In genomic region chr10:30438016-30438850, GRCh38 we compare ENCODE assay signal across 1 cellular context.
TF ChIP-seq lines count a peak whose summit lies in the region.

No MANE protein-coding gene starts in this region.

TF ChIP-seq in HepG2, 621 proteins besides CTCF, POLR2A, EP300 and RAD21 (continued from another document and continues in another):
- TF ChIP-seq HMGXB4 (CRISPR knock-in tag; IDR thresholded peaks at IDR 0.05; ENCODE audit: borderline replicate concordance in 1 of 2, low read depth in 1 of 2) = peak in 1 of 2 experiments; percentile 39; a peak in 1 of 4 replicates
- TF ChIP-seq, protein P1, sequence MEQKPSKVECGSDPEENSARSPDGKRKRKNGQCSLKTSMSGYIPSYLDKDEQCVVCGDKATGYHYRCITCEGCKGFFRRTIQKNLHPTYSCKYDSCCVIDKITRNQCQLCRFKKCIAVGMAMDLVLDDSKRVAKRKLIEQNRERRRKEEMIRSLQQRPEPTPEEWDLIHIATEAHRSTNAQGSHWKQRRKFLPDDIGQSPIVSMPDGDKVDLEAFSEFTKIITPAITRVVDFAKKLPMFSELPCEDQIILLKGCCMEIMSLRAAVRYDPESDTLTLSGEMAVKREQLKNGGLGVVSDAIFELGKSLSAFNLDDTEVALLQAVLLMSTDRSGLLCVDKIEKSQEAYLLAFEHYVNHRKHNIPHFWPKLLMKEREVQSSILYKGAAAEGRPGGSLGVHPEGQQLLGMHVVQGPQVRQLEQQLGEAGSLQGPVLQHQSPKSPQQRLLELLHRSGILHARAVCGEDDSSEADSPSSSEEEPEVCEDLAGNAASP (CRISPR knock-in tag; IDR thresholded peaks at IDR 0.05; ENCODE audit: borderline replicate concordance) = peak; percentile 95
- TF ChIP-seq ZNF446 (CRISPR knock-in tag; IDR thresholded peaks at IDR 0.05) = no peak
- 0 out of 2 replicates have a peak, but pooled peaks have one; percentile 58 for TF ChIP-seq ZNF124 (CRISPR knock-in tag; IDR thresholded peaks at IDR 0.05)
- TF ChIP-seq, protein P2, sequence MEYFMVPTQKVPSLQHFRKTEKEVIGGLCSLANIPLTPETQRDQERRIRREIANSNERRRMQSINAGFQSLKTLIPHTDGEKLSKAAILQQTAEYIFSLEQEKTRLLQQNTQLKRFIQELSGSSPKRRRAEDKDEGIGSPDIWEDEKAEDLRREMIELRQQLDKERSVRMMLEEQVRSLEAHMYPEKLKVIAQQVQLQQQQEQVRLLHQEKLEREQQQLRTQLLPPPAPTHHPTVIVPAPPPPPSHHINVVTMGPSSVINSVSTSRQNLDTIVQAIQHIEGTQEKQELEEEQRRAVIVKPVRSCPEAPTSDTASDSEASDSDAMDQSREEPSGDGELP (IDR thresholded peaks at IDR 0.05; ENCODE audit: borderline replicate concordance, low read depth) = peak; percentile 17; the same call in 1 of the 2 replicates
- no peak for TF ChIP-seq KAT7 (CRISPR knock-in tag; IDR thresholded peaks at IDR 0.05; ENCODE audit: borderline replicate concordance)
- TF ChIP-seq, protein P3, sequence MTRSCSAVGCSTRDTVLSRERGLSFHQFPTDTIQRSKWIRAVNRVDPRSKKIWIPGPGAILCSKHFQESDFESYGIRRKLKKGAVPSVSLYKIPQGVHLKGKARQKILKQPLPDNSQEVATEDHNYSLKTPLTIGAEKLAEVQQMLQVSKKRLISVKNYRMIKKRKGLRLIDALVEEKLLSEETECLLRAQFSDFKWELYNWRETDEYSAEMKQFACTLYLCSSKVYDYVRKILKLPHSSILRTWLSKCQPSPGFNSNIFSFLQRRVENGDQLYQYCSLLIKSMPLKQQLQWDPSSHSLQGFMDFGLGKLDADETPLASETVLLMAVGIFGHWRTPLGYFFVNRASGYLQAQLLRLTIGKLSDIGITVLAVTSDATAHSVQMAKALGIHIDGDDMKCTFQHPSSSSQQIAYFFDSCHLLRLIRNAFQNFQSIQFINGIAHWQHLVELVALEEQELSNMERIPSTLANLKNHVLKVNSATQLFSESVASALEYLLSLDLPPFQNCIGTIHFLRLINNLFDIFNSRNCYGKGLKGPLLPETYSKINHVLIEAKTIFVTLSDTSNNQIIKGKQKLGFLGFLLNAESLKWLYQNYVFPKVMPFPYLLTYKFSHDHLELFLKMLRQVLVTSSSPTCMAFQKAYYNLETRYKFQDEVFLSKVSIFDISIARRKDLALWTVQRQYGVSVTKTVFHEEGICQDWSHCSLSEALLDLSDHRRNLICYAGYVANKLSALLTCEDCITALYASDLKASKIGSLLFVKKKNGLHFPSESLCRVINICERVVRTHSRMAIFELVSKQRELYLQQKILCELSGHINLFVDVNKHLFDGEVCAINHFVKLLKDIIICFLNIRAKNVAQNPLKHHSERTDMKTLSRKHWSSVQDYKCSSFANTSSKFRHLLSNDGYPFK (CRISPR knock-in tag; IDR thresholded peaks at IDR 0.05; ENCODE audit: borderline replicate concordance) = no peak
- peak; percentile 61; the same call in 1 of the 2 replicates for TF ChIP-seq ELF3 (CRISPR knock-in tag; IDR thresholded peaks at IDR 0.05)
- TF ChIP-seq MTF2 (CRISPR knock-in tag; IDR thresholded peaks at IDR 0.05; ENCODE audit: borderline replicate concordance) = 0 out of 2 replicates have a peak, but pooled peaks have one; percentile 13
- no peak for TF ChIP-seq ZNF639 (CRISPR knock-in tag; conservative IDR thresholded peaks at IDR 0.05)
- no peak for TF ChIP-seq FOXA1 (IDR thresholded peaks at IDR 0.05)
- peak; percentile 73 for TF ChIP-seq FOXA1 (CRISPR knock-in tag; IDR thresholded peaks at IDR 0.05)
- TF ChIP-seq GTF3A (CRISPR knock-in tag; conservative IDR thresholded peaks at IDR 0.05) = no peak
- TF ChIP-seq ZNF713 (CRISPR knock-in tag; IDR thresholded peaks at IDR 0.05) = no peak
- peak; percentile 79 for TF ChIP-seq PAXIP1 (CRISPR knock-in tag; conservative IDR thresholded peaks at IDR 0.05)
- peak; percentile 79 for TF ChIP-seq DPF2 (CRISPR knock-in tag; IDR thresholded peaks at IDR 0.05; ENCODE audit: borderline replicate concordance, low read depth)
- TF ChIP-seq TIGD3 (CRISPR knock-in tag; IDR thresholded peaks at IDR 0.05; ENCODE audit: borderline replicate concordance) = no peak
- TF ChIP-seq FOXO1 (CRISPR knock-in tag; IDR thresholded peaks at IDR 0.05) = peak; percentile 78
- TF ChIP-seq PAX8 (CRISPR knock-in tag; IDR thresholded peaks at IDR 0.05; ENCODE audit: borderline replicate concordance) = no peak
- no peak for TF ChIP-seq TRIM22 (IDR thresholded peaks at IDR 0.05)
- TF ChIP-seq, protein P4, sequence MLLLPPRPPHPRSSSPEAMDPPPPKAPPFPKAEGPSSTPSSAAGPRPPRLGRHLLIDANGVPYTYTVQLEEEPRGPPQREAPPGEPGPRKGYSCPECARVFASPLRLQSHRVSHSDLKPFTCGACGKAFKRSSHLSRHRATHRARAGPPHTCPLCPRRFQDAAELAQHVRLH (CRISPR knock-in tag; IDR thresholded peaks at IDR 0.05; ENCODE audit: borderline replicate concordance, low read depth) = peak; percentile 49; the same call in 1 of the 2 replicates
- TF ChIP-seq SRSF9 (IDR thresholded peaks at IDR 0.05; ENCODE audit: borderline replicate concordance, insufficient read depth, low read depth, low read length, poor library complexity, severe bottlenecking) = no peak
- peak in 1 of 2 experiments; percentile 57; a peak in 1 of 4 replicates for TF ChIP-seq NR2F1 (CRISPR knock-in tag; IDR thresholded peaks at IDR 0.05)
- TF ChIP-seq ARNT2 (CRISPR knock-in tag; IDR thresholded peaks at IDR 0.05; ENCODE audit: low read depth) = no peak; the same call in 1 of the 2 replicates
- peak; percentile 78; the same call in 1 of the 2 replicates for TF ChIP-seq GATA4 (IDR thresholded peaks at IDR 0.05; ENCODE audit: borderline replicate concordance, low read depth)
- TF ChIP-seq, protein P5, sequence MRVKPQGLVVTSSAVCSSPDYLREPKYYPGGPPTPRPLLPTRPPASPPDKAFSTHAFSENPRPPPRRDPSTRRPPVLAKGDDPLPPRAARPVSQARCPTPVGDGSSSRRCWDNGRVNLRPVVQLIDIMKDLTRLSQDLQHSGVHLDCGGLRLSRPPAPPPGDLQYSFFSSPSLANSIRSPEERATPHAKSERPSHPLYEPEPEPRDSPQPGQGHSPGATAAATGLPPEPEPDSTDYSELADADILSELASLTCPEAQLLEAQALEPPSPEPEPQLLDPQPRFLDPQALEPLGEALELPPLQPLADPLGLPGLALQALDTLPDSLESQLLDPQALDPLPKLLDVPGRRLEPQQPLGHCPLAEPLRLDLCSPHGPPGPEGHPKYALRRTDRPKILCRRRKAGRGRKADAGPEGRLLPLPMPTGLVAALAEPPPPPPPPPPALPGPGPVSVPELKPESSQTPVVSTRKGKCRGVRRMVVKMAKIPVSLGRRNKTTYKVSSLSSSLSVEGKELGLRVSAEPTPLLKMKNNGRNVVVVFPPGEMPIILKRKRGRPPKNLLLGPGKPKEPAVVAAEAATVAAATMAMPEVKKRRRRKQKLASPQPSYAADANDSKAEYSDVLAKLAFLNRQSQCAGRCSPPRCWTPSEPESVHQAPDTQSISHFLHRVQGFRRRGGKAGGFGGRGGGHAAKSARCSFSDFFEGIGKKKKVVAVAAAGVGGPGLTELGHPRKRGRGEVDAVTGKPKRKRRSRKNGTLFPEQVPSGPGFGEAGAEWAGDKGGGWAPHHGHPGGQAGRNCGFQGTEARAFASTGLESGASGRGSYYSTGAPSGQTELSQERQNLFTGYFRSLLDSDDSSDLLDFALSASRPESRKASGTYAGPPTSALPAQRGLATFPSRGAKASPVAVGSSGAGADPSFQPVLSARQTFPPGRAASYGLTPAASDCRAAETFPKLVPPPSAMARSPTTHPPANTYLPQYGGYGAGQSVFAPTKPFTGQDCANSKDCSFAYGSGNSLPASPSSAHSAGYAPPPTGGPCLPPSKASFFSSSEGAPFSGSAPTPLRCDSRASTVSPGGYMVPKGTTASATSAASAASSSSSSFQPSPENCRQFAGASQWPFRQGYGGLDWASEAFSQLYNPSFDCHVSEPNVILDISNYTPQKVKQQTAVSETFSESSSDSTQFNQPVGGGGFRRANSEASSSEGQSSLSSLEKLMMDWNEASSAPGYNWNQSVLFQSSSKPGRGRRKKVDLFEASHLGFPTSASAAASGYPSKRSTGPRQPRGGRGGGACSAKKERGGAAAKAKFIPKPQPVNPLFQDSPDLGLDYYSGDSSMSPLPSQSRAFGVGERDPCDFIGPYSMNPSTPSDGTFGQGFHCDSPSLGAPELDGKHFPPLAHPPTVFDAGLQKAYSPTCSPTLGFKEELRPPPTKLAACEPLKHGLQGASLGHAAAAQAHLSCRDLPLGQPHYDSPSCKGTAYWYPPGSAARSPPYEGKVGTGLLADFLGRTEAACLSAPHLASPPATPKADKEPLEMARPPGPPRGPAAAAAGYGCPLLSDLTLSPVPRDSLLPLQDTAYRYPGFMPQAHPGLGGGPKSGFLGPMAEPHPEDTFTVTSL (CRISPR knock-in tag; IDR thresholded peaks at IDR 0.05; ENCODE audit: borderline replicate concordance) = peak; percentile 78; the same call in 1 of the 2 replicates
- TF ChIP-seq, protein P6, sequence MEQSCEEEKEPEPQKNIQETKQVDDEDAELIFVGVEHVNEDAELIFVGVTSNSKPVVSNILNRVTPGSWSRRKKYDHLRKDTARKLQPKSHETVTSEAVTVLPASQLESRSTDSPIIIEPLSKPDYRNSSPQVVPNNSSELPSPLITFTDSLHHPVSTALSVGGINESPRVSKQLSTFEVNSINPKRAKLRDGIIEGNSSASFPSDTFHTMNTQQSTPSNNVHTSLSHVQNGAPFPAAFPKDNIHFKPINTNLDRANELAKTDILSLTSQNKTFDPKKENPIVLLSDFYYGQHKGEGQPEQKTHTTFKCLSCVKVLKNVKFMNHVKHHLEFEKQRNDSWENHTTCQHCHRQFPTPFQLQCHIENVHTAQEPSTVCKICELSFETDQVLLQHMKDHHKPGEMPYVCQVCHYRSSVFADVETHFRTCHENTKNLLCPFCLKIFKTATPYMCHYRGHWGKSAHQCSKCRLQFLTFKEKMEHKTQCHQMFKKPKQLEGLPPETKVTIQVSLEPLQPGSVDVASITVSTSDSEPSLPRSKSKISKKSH (CRISPR knock-in tag; IDR thresholded peaks at IDR 0.05; ENCODE audit: borderline replicate concordance) = no peak
- peak; percentile 76 for TF ChIP-seq PPARG (CRISPR knock-in tag; conservative IDR thresholded peaks at IDR 0.05)
- no peak for TF ChIP-seq MAF1 (CRISPR knock-in tag; IDR thresholded peaks at IDR 0.05; ENCODE audit: borderline replicate concordance)
- peak; percentile 63; the same call in 1 of the 2 replicates for TF ChIP-seq PHF21A (CRISPR knock-in tag; IDR thresholded peaks at IDR 0.05)
- TF ChIP-seq ZNF776 (CRISPR knock-in tag; IDR thresholded peaks at IDR 0.05) = no peak
- TF ChIP-seq HDAC1 (CRISPR knock-in tag; IDR thresholded peaks at IDR 0.05) = peak; percentile 51; the same call in 1 of the 2 replicates
